Comparison of ENCODE assay signal across 14 cellular contexts in the genomic region with DNA sequence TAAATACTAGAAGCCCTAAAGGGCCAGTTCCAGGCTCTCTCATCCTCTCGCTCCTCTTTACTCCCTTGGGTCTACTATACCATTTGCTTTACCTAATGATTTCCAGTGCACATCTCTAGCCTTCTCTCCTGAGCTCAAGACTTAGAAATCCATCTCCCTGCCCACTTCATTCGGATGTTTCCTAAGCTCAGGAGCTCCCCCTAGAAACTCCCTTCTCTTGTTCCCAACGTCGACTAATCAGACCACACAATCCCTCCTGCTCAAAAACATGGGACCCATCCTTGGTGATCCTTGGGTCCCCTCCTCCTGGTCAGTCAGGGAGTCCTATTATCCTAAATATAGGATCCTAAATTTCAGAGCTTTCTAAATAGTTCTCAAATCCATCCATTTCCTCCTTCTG. TPM values are rescaled to one million over a fixed set of nuclear protein-coding genes. Genes with fewer than 3 reads are reported as not detected.
DNase-seq lines count a peak whose midpoint lies in the region; ATAC-seq and TF ChIP-seq lines count a peak whose summit lies in the region.
"Had no signal": no experiment of that assay in that cellular context is flagged by ENCODE, and none has a peak within 500 bp of the region (broad histone marks: within the 10 kb centered on the region; RNA-seq: fewer than 3 reads in every experiment).

No MANE protein-coding gene starts in this region.

- no peak overlapping the region for H3K4me3 ChIP-seq in A673 (ENCODE audit: low read depth, low read length, poor library complexity, severe bottlenecking)
- H3K4me3 ChIP-seq: colonic mucosa had no signal

- H3K4me3 Mint-ChIP-seq in activated T-cell treated with anti-CD3 and anti-CD28 coated beads, Interleukin-2, amount 50 U/mL, for 24 hours: no peak overlapping the region
- no peak overlapping the region for H3K4me3 Mint-ChIP-seq in T-cell
- H3K4me3 Mint-ChIP-seq: natural killer cell had no signal

- H3K9me3 ChIP-seq in A673 (ENCODE audit: low read depth, low read length, poor library complexity, severe bottlenecking): no peaks in the 10 kb centered on the region
- H3K9me3 ChIP-seq: colonic mucosa had no signal

- H3K4me1 Mint-ChIP-seq in activated T-cell treated with anti-CD3 and anti-CD28 coated beads, Interleukin-2, amount 50 U/mL, for 24 hours (ENCODE audit: low read depth): peaks cover 16% of the 10 kb centered on the region
- H3K4me1 Mint-ChIP-seq in T-cell: no peaks in the 10 kb centered on the region

- intact Hi-C loops in A673 (cut with micrococcal nuclease; ENCODE audit: unreplicated experiment): no loop called here

- H3K27ac Mint-ChIP-seq in activated T-cell treated with anti-CD3 and anti-CD28 coated beads, Interleukin-2, amount 50 U/mL, for 24 hours: no peak overlapping the region
- H3K27ac Mint-ChIP-seq in T-cell: no peak overlapping the region
- H3K27ac Mint-ChIP-seq: natural killer cell had no signal

- in situ Hi-C loops in GM13977 (cut with MboI; ENCODE audit: low pct_unique_long_range_greater_than_20kb, low sequenced_read_pairs, unreplicated experiment): no loop called here

- POLR2A ChIA-PET in A673 (lab: Charles Lee; ENCODE audit: low non-redundant PET) (no interaction called here), T-cell (lab: Charles Lee) (interaction anchor here in 1 of 2 donors (0.5 kb wide), 1 partner anchor 14 kb away, joined by 6 read pairs; no protein-coding TSS in a partner anchor)

- TF ChIP-seq CTCF in A673 (conservative IDR thresholded peaks at IDR 0.05; ENCODE audit: low read depth, low read length): peak; percentile 61
- no peak for TF ChIP-seq CTCF in GM13977 (IDR thresholded peaks at IDR 0.05; ENCODE audit: extremely low read depth, insufficient read depth, missing control alignments)

- no peaks in the 10 kb centered on the region for H3K27me3 Mint-ChIP-seq in activated T-cell treated with anti-CD3 and anti-CD28 coated beads, Interleukin-2, amount 50 U/mL, for 24 hours
- H3K27me3 Mint-ChIP-seq in T-cell: no peaks in the 10 kb centered on the region

- H3K36me3 ChIP-seq in A673 (ENCODE audit: insufficient read depth, low read length, poor library complexity, severe bottlenecking): no peaks in the 10 kb centered on the region
- H3K36me3 ChIP-seq: colonic mucosa had no signal

- H3K36me3 Mint-ChIP-seq in activated T-cell treated with anti-CD3 and anti-CD28 coated beads, Interleukin-2, amount 50 U/mL, for 24 hours (ENCODE audit: low read depth): no peaks in the 10 kb centered on the region
- no peaks in the 10 kb centered on the region for H3K36me3 Mint-ChIP-seq in T-cell
- H3K36me3 Mint-ChIP-seq: natural killer cell had no signal

- no peaks in the 10 kb centered on the region for H3K27me3 ChIP-seq in A673 (replicated peaks; ENCODE audit: insufficient read depth, low read depth, low read length, poor library complexity)
- H3K27me3 ChIP-seq: colonic mucosa had no signal

- CTCF ChIA-PET in A673 (lab: Charles Lee) (no interaction called here), T-cell (lab: Charles Lee) (no interaction called here)

- no peak overlapping the region for H3K27ac ChIP-seq in A673 (ENCODE audit: low read depth, low read length, poor library complexity, severe bottlenecking)
- H3K27ac ChIP-seq: colonic mucosa, HL-60 had no signal

- peak; percentile 33 for DNase-seq in A673 (ENCODE audit: low spot score)
- peak; percentile 39 for DNase-seq in ELF-1 (ENCODE audit: low read depth, low spot score)
- DNase-seq in fibroblast of peridontal ligament (ENCODE audit: extremely low read depth): peak; percentile 16
- DNase-seq in activated T-cell treated with anti-CD3 and anti-CD28 coated beads, Interleukin-2, amount 50 U/mL, for 24 hours: no peak
- DNase-seq in GM13977 (ENCODE audit: low spot score): no peak
- no peak for DNase-seq in T-cell
- DNase-seq: activated naive CD4-positive, alpha-beta T cell treated with Interleukin-2 at 50 U/mL for 16 hours; colonic mucosa; kidney; natural killer cell; T1000 had no signal

- BruUV-seq in A673 (replicated peaks; lab: Mats Ljungman, UMichigan): no TSS peak

- no peaks in the 10 kb centered on the region for H3K4me1 ChIP-seq in A673 (ENCODE audit: insufficient read depth, low read length, poor library complexity, severe bottlenecking)
- H3K4me1 ChIP-seq: colonic mucosa had no signal

- no peaks in the 10 kb centered on the region for H3K9me3 Mint-ChIP-seq in activated T-cell treated with anti-CD3 and anti-CD28 coated beads, Interleukin-2, amount 50 U/mL, for 24 hours
- no peaks in the 10 kb centered on the region for H3K9me3 Mint-ChIP-seq in T-cell
- H3K9me3 Mint-ChIP-seq: natural killer cell had no signal

- ATAC-seq in SK-N-SH treated with all-trans-retinoic acid at 6 μM for 48 hours (peak; percentile 30; the same call in 1 of the 3 replicates), T-cell (replicated peaks in 1 of 4) (no peak), GM21515 (IDR thresholded peaks at IDR 0.05; ENCODE audit: unreplicated experiment) (no peak)
- ATAC-seq: natural killer cell had no signal

TF ChIP-seq in SK-N-SH treated with all-trans-retinoic acid at 6 μM for 48 hours, 23 proteins besides CTCF, POLR2A, EP300 and RAD21:
- TF ChIP-seq PPARA (CRISPR knock-in tag; IDR thresholded peaks at IDR 0.05; ENCODE audit: borderline replicate concordance) (no peak), ARNTL (CRISPR knock-in tag; IDR thresholded peaks at IDR 0.05; ENCODE audit: borderline replicate concordance, low read depth) (no peak), GLIS3 (CRISPR knock-in tag; IDR thresholded peaks at IDR 0.05) (no peak), TOX (CRISPR knock-in tag; IDR thresholded peaks at IDR 0.05; ENCODE audit: borderline replicate concordance) (no peak), SNAI2 (CRISPR knock-in tag; IDR thresholded peaks at IDR 0.05) (no peak), ZNF8 (CRISPR knock-in tag; IDR thresholded peaks at IDR 0.05) (no peak), ESRRG (CRISPR knock-in tag; IDR thresholded peaks at IDR 0.05) (no peak)
- TF ChIP-seq, protein P1, sequence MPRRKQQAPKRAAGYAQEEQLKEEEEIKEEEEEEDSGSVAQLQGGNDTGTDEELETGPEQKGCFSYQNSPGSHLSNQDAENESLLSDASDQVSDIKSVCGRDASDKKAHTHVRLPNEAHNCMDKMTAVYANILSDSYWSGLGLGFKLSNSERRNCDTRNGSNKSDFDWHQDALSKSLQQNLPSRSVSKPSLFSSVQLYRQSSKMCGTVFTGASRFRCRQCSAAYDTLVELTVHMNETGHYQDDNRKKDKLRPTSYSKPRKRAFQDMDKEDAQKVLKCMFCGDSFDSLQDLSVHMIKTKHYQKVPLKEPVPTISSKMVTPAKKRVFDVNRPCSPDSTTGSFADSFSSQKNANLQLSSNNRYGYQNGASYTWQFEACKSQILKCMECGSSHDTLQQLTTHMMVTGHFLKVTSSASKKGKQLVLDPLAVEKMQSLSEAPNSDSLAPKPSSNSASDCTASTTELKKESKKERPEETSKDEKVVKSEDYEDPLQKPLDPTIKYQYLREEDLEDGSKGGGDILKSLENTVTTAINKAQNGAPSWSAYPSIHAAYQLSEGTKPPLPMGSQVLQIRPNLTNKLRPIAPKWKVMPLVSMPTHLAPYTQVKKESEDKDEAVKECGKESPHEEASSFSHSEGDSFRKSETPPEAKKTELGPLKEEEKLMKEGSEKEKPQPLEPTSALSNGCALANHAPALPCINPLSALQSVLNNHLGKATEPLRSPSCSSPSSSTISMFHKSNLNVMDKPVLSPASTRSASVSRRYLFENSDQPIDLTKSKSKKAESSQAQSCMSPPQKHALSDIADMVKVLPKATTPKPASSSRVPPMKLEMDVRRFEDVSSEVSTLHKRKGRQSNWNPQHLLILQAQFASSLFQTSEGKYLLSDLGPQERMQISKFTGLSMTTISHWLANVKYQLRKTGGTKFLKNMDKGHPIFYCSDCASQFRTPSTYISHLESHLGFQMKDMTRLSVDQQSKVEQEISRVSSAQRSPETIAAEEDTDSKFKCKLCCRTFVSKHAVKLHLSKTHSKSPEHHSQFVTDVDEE (CRISPR knock-in tag; IDR thresholded peaks at IDR 0.05): no peak

RNA-seq across cellular contexts. Expression of gene STK24, which starts 21.1 kb away (rescaled TPM):
- total RNA-seq in A673 (2021) (84.8 and 87.8 TPM in 2 replicates), T-cell (100 to 1,000 TPM in 4 of 5 donors, 10 to 100 TPM in 1; 92.1 to 143 (median 113) TPM)

Comparison
In these comparisons a context has a peak if more than half of its experiments do, and no peak if none do; other contexts are left out.
1. DNase-seq: peak in A673 (single experiment), ELF-1 (single experiment) and fibroblast of peridontal ligament (single experiment); none in activated T-cell treated with anti-CD3 and anti-CD28 coated beads, Interleukin-2, amount 50 U/mL, for 24 hours (single experiment), GM13977 (single experiment) and T-cell (0 of 34).